In the genomic region with DNA sequence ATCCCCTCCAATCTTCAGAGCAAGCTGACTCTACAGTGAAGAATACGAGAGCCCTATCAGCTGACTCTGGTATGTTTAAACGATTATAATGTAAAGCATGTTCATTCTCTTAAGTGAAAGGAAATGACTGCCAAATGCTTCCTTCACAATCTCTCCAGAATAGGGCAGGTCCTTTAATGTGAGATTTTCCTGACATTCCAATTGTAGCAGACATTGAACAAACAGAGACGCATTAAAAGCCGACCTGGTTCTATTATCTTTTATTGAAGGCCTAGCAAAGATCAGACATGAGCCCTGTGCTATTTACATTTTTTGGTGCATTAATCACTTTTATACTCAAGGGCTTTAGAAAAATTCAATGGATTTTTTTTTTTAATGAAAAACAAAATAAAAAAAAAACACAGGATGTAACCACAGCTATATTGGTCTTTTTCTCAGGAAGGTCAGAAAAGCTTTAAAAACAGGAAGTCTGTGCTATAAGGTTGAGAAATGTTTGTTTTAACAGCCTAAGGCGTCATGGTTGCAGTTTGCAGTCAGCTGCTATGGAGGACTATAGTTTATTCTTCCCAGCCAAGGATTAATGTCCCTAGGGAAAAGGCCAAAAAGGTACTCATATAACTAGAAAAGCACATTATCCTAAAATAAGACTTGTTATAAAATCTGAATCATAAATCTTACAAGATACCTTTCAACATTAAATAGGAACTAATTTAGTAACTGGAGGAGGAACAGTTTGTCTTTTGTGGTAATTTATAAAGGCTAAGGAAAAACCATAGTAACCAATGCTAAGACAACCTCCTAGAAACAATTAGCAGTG, we compare ENCODE assay signal across 8 cellular contexts.
A peak's percentile ranks its signal among the peaks of the same experiment; 100 is the strongest.
DNase-seq lines count a peak whose midpoint lies in the region; FAIRE-seq and TF ChIP-seq lines count a peak whose summit lies in the region.

No MANE protein-coding gene starts in this region.

- peak overlapping the region; percentile 78 for H3K27ac Mint-ChIP-seq in dendritic cell treated with granulocyte-macrophage colony-stimulating factor and Interleukin-4, amounts not matched to agents 40 ng/mL and 50 ng/mL, for 4 days

- H3F3A ChIP-seq in Loucy (ENCODE audit: low read depth) = peaks cover 7% of the 10 kb centered on the region; the same call in 1 of the 2 replicates

- WGBS in mesodermal cell (ENCODE audit: insufficient coverage in 2 of 2), 2 experiments = 0 to 25% methylated on average over 2 of the region's 5 CpGs

- DNase-seq in DMS53 (lab: John Stamatoyannopoulos, UW) (peak; percentile 90), RPMI7951 (ENCODE audit: low read depth) (peak; percentile 79), urothelium cell line (ENCODE audit: low spot score) (peak; percentile 21), islet precursor cell (no peak)
- DNase-seq in stimulated activated CD4-positive, alpha-beta T cell treated with anti-CD3 and anti-CD28 coated beads, Interleukin-2, amount 100 ng/mL, for 24 hours = no peak

- H3K4me1 Mint-ChIP-seq in dendritic cell treated with granulocyte-macrophage colony-stimulating factor and Interleukin-4, amounts not matched to agents 40 ng/mL and 50 ng/mL, for 4 days (ENCODE audit: low read depth) = peaks cover 23% of the 10 kb centered on the region

- no peaks in the 10 kb centered on the region for H3K27me3 Mint-ChIP-seq in dendritic cell treated with granulocyte-macrophage colony-stimulating factor and Interleukin-4, amounts not matched to agents 40 ng/mL and 50 ng/mL, for 4 days

- peak overlapping the region; percentile 52 for H3K4me2 ChIP-seq in Loucy (ENCODE audit: low read depth, low read length, poor library complexity, severe bottlenecking)

- H3K9ac ChIP-seq in Loucy (ENCODE audit: low read depth, low read length, poor library complexity, severe bottlenecking) = no peak overlapping the region

- H2AFZ ChIP-seq in Loucy (ENCODE audit: low read length) = no peak overlapping the region

- no peaks in the 10 kb centered on the region for H3K9me3 ChIP-seq in Loucy (ENCODE audit: insufficient read depth, low read depth, low read length)
- no peaks in the 10 kb centered on the region for H3K9me3 ChIP-seq in mesodermal cell (ENCODE audit: control insufficient read depth, low read length)

- H4K20me1 ChIP-seq in Loucy (ENCODE audit: insufficient read depth, low read length, poor library complexity, severe bottlenecking) = peaks cover 15% of the 10 kb centered on the region

- FAIRE-seq in urothelium cell line (lab: Jason Lieb, UNC) = no peak

- no peaks in the 10 kb centered on the region for H3K36me3 Mint-ChIP-seq in dendritic cell treated with granulocyte-macrophage colony-stimulating factor and Interleukin-4, amounts not matched to agents 40 ng/mL and 50 ng/mL, for 4 days (ENCODE audit: low read depth)

- H3K4me1 ChIP-seq in Loucy (ENCODE audit: insufficient read depth, low read length, poor library complexity, severe bottlenecking) (peaks cover 11% of the 10 kb centered on the region), mesodermal cell (ENCODE audit: control insufficient read depth, insufficient read depth, low read length, poor library complexity, severe bottlenecking) (peaks cover 42% of the 10 kb centered on the region)

- H3K4me3 Mint-ChIP-seq in dendritic cell treated with granulocyte-macrophage colony-stimulating factor and Interleukin-4, amounts not matched to agents 40 ng/mL and 50 ng/mL, for 4 days = peak overlapping the region; percentile 20

- no peaks in the 10 kb centered on the region for H3K9me2 ChIP-seq in Loucy (replicated peaks; ENCODE audit: low read depth, low read length)

- H3K36me3 ChIP-seq in Loucy (ENCODE audit: insufficient read depth, low read length) (no peaks in the 10 kb centered on the region), mesodermal cell (ENCODE audit: control insufficient read depth, insufficient read depth, low read length) (no peaks in the 10 kb centered on the region)

- H3K4me3 ChIP-seq in Loucy (ENCODE audit: low read length, poor library complexity, severe bottlenecking) = peak overlapping the region; percentile 57
- no peak overlapping the region for H3K4me3 ChIP-seq in mesodermal cell (ENCODE audit: extremely low read depth, insufficient read depth, low read length, poor library complexity, severe bottlenecking)

- H3K27me3 ChIP-seq in Loucy (ENCODE audit: insufficient read depth, low read length, poor library complexity, severe bottlenecking) = no peaks in the 10 kb centered on the region

- H3K27ac ChIP-seq in mesodermal cell (ENCODE audit: low read depth, low read length, severe bottlenecking) = peak overlapping the region; percentile 88

- intact Hi-C loops in dendritic cell treated with granulocyte-macrophage colony-stimulating factor and Interleukin-4, amounts not matched to agents 40 ng/mL and 50 ng/mL, for 4 days (cut with micrococcal nuclease) = loop anchor here (1.0 kb wide), 1 partner anchor 9 kb away; no protein-coding TSS in a partner anchor

- TF ChIP-seq CTCF in Loucy (conservative IDR thresholded peaks at IDR 0.05; ENCODE audit: low read length) = no peak

- peaks cover 42% of the 10 kb centered on the region for H3K79me2 ChIP-seq in Loucy (ENCODE audit: insufficient read depth, low read length)

- H3K9me3 Mint-ChIP-seq in dendritic cell treated with granulocyte-macrophage colony-stimulating factor and Interleukin-4, amounts not matched to agents 40 ng/mL and 50 ng/mL, for 4 days = no peaks in the 10 kb centered on the region

Comparison
In these comparisons a context has a peak if more than half of its experiments do, and no peak if none do; other contexts are left out.
1. DNase-seq: peak in DMS53 (single experiment), RPMI7951 (single experiment) and urothelium cell line (single experiment); none in stimulated activated CD4-positive, alpha-beta T cell treated with anti-CD3 and anti-CD28 coated beads, Interleukin-2, amount 100 ng/mL, for 24 hours (0 of 2) and islet precursor cell (single experiment).